Comparison of ENCODE assay signal across 8 cellular contexts in genomic region chr15:90059208-90059985, GRCh38. TPM values are rescaled to one million over a fixed set of nuclear protein-coding genes. Genes with fewer than 3 reads are reported as not detected.
DNase-seq lines count a peak whose midpoint lies in the region; ATAC-seq and TF ChIP-seq lines count a peak whose summit lies in the region.

No MANE protein-coding gene starts in this region.

- TF ChIP-seq CTCF in IMR-90 (conservative IDR thresholded peaks at IDR 0.05; ENCODE audit: low read depth, low read length) (no peak), endodermal cell (conservative IDR thresholded peaks at IDR 0.05) (no peak), neutrophil (IDR thresholded peaks at IDR 0.05) (peak; percentile 56), type B pancreatic cell (conservative IDR thresholded peaks at IDR 0.05) (no peak)

- peaks cover 27% of the 10 kb centered on the region for H4K20me1 ChIP-seq in IMR-90 (ENCODE audit: insufficient read depth, low read length)

- no peak overlapping the region for H2BK120ac ChIP-seq in IMR-90 (ENCODE audit: low read depth, low read length)

- POLR2A ChIA-PET in CD4-positive, alpha-beta memory T cell (lab: Charles Lee; ENCODE audit: partially characterized antibody) = interaction anchor here (0.6 to 2.7 kb wide), 10 partner anchors 10 to 166 kb away, joined by 3 to 19 read pairs (median 4); partner anchors contain the start of genes AP3S2, IDH2 and ZNF710
- POLR2A ChIA-PET in IMR-90 (lab: Charles Lee; ENCODE audit: unreplicated experiment) = no interaction called here
- POLR2A ChIA-PET in activated CD4-positive, alpha-beta T cell treated with anti-CD3 and anti-CD28 coated beads, Interleukin-2, amount 10 ng/mL, durations not matched to agents 7 days and 5 days (lab: Charles Lee) = no interaction called here

- intact Hi-C loops in CD4-positive, alpha-beta memory T cell (cut with micrococcal nuclease) = no loop called here
- intact Hi-C loops in IMR-90 (cut with micrococcal nuclease) = no loop called here

- no peak overlapping the region for H4K8ac ChIP-seq in IMR-90 (ENCODE audit: low read depth in 2 of 2, low read length in 2 of 2)

- H3K56ac ChIP-seq in IMR-90 (ENCODE audit: extremely low read depth, insufficient read depth, low read length) = no peak overlapping the region

- DNase-seq in CD4-positive, alpha-beta memory T cell = peak; percentile 64 to 81 (median 72)
- no peak for DNase-seq in IMR-90
- peak; percentile 79 for DNase-seq in activated CD4-positive, alpha-beta T cell treated with anti-CD3 and anti-CD28 coated beads, Interleukin-2, amount 10 ng/mL, durations not matched to agents 7 days and 5 days
- peak; percentile 90 for DNase-seq in endodermal cell
- no peak for DNase-seq in type B pancreatic cell (ENCODE audit: extremely low spot score, unreplicated experiment)
- no peak for DNase-seq in COR-L47 (lab: John Stamatoyannopoulos, UW)

- no peak overlapping the region for H4K91ac ChIP-seq in IMR-90 (ENCODE audit: insufficient read depth, low read depth, low read length)

- no peaks in the 10 kb centered on the region for H3K27me3 ChIP-seq in CD4-positive, alpha-beta memory T cell (ENCODE audit: insufficient read depth, low read length)
- H3K27me3 ChIP-seq in IMR-90 (ENCODE audit: control insufficient read depth, insufficient read depth, low read length) (no peaks in the 10 kb centered on the region), endodermal cell (ENCODE audit: control insufficient read depth, insufficient read depth, low read length, poor library complexity, severe bottlenecking) (no peaks in the 10 kb centered on the region), neutrophil (no peaks in the 10 kb centered on the region)

- H2BK20ac ChIP-seq in IMR-90 (ENCODE audit: low read depth, low read length) = no peak overlapping the region

- H3K4me1 ChIP-seq in CD4-positive, alpha-beta memory T cell (ENCODE audit: insufficient read depth, low read length) = peaks cover 49% of the 10 kb centered on the region
- peaks cover 3% of the 10 kb centered on the region; the same call in 1 of the 2 replicates for H3K4me1 ChIP-seq in IMR-90 (ENCODE audit: control insufficient read depth, insufficient read depth, low read length)
- H3K4me1 ChIP-seq in endodermal cell (ENCODE audit: control insufficient read depth, insufficient read depth, low read length) = peaks cover 16% of the 10 kb centered on the region
- H3K4me1 ChIP-seq in neutrophil (ENCODE audit: control insufficient read depth in 1 of 2, insufficient read depth in 1 of 2, low read depth in 1 of 2, low read length in 1 of 2) = peaks cover 93 to 94% of the 10 kb centered on the region in 2 experiments

- H3K9me3 Mint-ChIP-seq in CD4-positive, alpha-beta memory T cell = no peaks in the 10 kb centered on the region
- H3K9me3 Mint-ChIP-seq in activated CD4-positive, alpha-beta T cell treated with anti-CD3 and anti-CD28 coated beads, Interleukin-2, amount 10 ng/mL, durations not matched to agents 7 days and 5 days = no peaks in the 10 kb centered on the region
- H3K9me3 Mint-ChIP-seq in endodermal cell (no peaks in the 10 kb centered on the region), type B pancreatic cell (no peaks in the 10 kb centered on the region)

- H2BK15ac ChIP-seq in IMR-90 (ENCODE audit: low read depth, low read length) = no peak overlapping the region

- peaks cover 4 to 64% of the 10 kb centered on the region in 2 experiments for H3K79me1 ChIP-seq in IMR-90 (ENCODE audit: low read depth in 1 of 2, low read length in 2 of 2)

- H3K4me1 Mint-ChIP-seq in CD4-positive, alpha-beta memory T cell = peaks cover 37 to 70% (median 49%) of the 10 kb centered on the region in 4 donors
- H3K4me1 Mint-ChIP-seq in activated CD4-positive, alpha-beta T cell treated with anti-CD3 and anti-CD28 coated beads, Interleukin-2, amount 10 ng/mL, durations not matched to agents 7 days and 5 days = peaks cover 56% of the 10 kb centered on the region
- H3K4me1 Mint-ChIP-seq in endodermal cell (peaks cover 39% of the 10 kb centered on the region), type B pancreatic cell (ENCODE audit: unreplicated experiment) (peaks cover 54% of the 10 kb centered on the region)

- H3K27ac Mint-ChIP-seq in CD4-positive, alpha-beta memory T cell = peak overlapping the region; percentile 90 to 97 (median 94)
- H3K27ac Mint-ChIP-seq in activated CD4-positive, alpha-beta T cell treated with anti-CD3 and anti-CD28 coated beads, Interleukin-2, amount 10 ng/mL, durations not matched to agents 7 days and 5 days = peak overlapping the region; percentile 92
- H3K27ac Mint-ChIP-seq in endodermal cell = peak overlapping the region; percentile 78
- H3K27ac Mint-ChIP-seq in type B pancreatic cell = peak overlapping the region; percentile 76

- no peak overlapping the region for H3K18ac ChIP-seq in IMR-90 (ENCODE audit: low read depth, low read length)

- no peak overlapping the region for H2AK5ac ChIP-seq in IMR-90 (ENCODE audit: low read depth, low read length)

- H3K27ac ChIP-seq in CD4-positive, alpha-beta memory T cell (ENCODE audit: low read depth, low read length) = peak overlapping the region; percentile 62
- no peak overlapping the region for H3K27ac ChIP-seq in IMR-90 (ENCODE audit: insufficient read depth, low read length)
- no peak overlapping the region for H3K27ac ChIP-seq in endodermal cell (ENCODE audit: low read depth, low read length)
- H3K27ac ChIP-seq in neutrophil = peak overlapping the region; percentile 97

- WGBS in IMR-90 (ENCODE audit: extremely low coverage in 2 of 2, insufficient read length in 1 of 2), 2 experiments = 81% methylated on average over 4 of the region's 21 CpGs; no CpG with 5 or more reads in 1 of the 2 experiments
- WGBS in endodermal cell (ENCODE audit: insufficient coverage in 1 of 2, insufficient read length in 1 of 2), 2 experiments = 68 to 77% methylated on average over 9 to 21 of the region's 21 CpGs

- H3K4me2 ChIP-seq in IMR-90 (ENCODE audit: low read depth, low read length) = no peak overlapping the region

- H3K9me3 ChIP-seq in CD4-positive, alpha-beta memory T cell (ENCODE audit: control insufficient read depth in 1 of 2, low read length in 2 of 2) = no peaks in the 10 kb centered on the region
- H3K9me3 ChIP-seq in IMR-90 (ENCODE audit: control insufficient read depth, insufficient read depth, low read length) (no peaks in the 10 kb centered on the region), endodermal cell (ENCODE audit: control insufficient read depth, low read length) (no peaks in the 10 kb centered on the region), neutrophil (no peaks in the 10 kb centered on the region)

- H3K9ac ChIP-seq in IMR-90 (ENCODE audit: low read depth, low read length) = no peak overlapping the region
- no peak overlapping the region for H3K9ac ChIP-seq in endodermal cell (ENCODE audit: extremely low read depth, low read length, poor library complexity, severe bottlenecking)

- no peak overlapping the region for H2BK5ac ChIP-seq in IMR-90 (ENCODE audit: low read depth, low read length, poor library complexity, severe bottlenecking)

- no peak overlapping the region for H3K14ac ChIP-seq in IMR-90 (replicated peaks; ENCODE audit: low read depth, low read length)

- CTCF ChIA-PET in CD4-positive, alpha-beta memory T cell (lab: Charles Lee; ENCODE audit: partially characterized antibody) = interaction anchor here (0.9 to 1.7 kb wide), 4 partner anchors 12 to 185 kb away, joined by 3 to 10 read pairs (median 4); no protein-coding TSS in a partner anchor
- CTCF ChIA-PET in IMR-90 (lab: Yijun Ruan, JAX) = no interaction called here
- CTCF ChIA-PET in activated CD4-positive, alpha-beta T cell treated with anti-CD3 and anti-CD28 coated beads, Interleukin-2, amount 10 ng/mL, durations not matched to agents 7 days and 5 days (lab: Charles Lee) = interaction anchor here (0.6 to 1.0 kb wide), 6 partner anchors 9 to 1415 kb away, joined by 3 to 7 read pairs (median 3); no protein-coding TSS in a partner anchor

- TF ChIP-seq RAD21 in IMR-90 (IDR thresholded peaks at IDR 0.05; ENCODE audit: low read length) = no peak

- H2AK9ac ChIP-seq in IMR-90 (replicated peaks; ENCODE audit: low read depth, low read length, poor library complexity) = peak overlapping the region; percentile 56

- H3K36me3 ChIP-seq in CD4-positive, alpha-beta memory T cell (ENCODE audit: insufficient read depth, low read length) = no peaks in the 10 kb centered on the region
- H3K36me3 ChIP-seq in IMR-90 (ENCODE audit: control insufficient read depth, insufficient read depth, low read length) (no peaks in the 10 kb centered on the region), endodermal cell (ENCODE audit: control insufficient read depth, insufficient read depth, low read length) (no peaks in the 10 kb centered on the region), neutrophil (no peaks in the 10 kb centered on the region)

- no peak for TF ChIP-seq POLR2A in IMR-90 (IDR thresholded peaks at IDR 0.05; ENCODE audit: low read depth, low read length)

- H2AFZ ChIP-seq in IMR-90 (replicated peaks; ENCODE audit: low read length, poor library complexity) = no peak overlapping the region

- no peak overlapping the region for H4K5ac ChIP-seq in IMR-90 (ENCODE audit: low read depth, low read length)

- no peak overlapping the region for H3K4ac ChIP-seq in IMR-90 (ENCODE audit: low read depth, low read length)

- ATAC-seq in GM21390 (IDR thresholded peaks at IDR 0.05; ENCODE audit: unreplicated experiment) = peak; percentile 93
- ATAC-seq in IMR-90 (ENCODE audit: low read depth) = no peak

- in situ Hi-C loops in IMR-90 (cut with MboI; ENCODE audit: low sequenced_read_pairs) = no loop called here

- H3K23ac ChIP-seq in IMR-90 (ENCODE audit: low read depth, low read length) = no peak overlapping the region

- H3K4me3 ChIP-seq in CD4-positive, alpha-beta memory T cell (ENCODE audit: low read length in 2 of 2) = peak overlapping the region in 1 of 2 donors; percentile 51
- no peak overlapping the region for H3K4me3 ChIP-seq in IMR-90 (ENCODE audit: insufficient read depth, low read depth, low read length)
- no peak overlapping the region for H3K4me3 ChIP-seq in endodermal cell (ENCODE audit: low read length)
- peak overlapping the region; percentile 32 to 37 for H3K4me3 ChIP-seq in neutrophil (ENCODE audit: low read depth in 1 of 2, low read length in 1 of 2)

- H3K36me3 Mint-ChIP-seq in CD4-positive, alpha-beta memory T cell = no peaks in the 10 kb centered on the region
- H3K36me3 Mint-ChIP-seq in activated CD4-positive, alpha-beta T cell treated with anti-CD3 and anti-CD28 coated beads, Interleukin-2, amount 10 ng/mL, durations not matched to agents 7 days and 5 days (ENCODE audit: low read depth) = peaks cover 5% of the 10 kb centered on the region
- H3K36me3 Mint-ChIP-seq in endodermal cell (ENCODE audit: low read depth) (no peaks in the 10 kb centered on the region), type B pancreatic cell (peaks cover 4% of the 10 kb centered on the region)

- no peaks in the 10 kb centered on the region for H3K27me3 Mint-ChIP-seq in CD4-positive, alpha-beta memory T cell
- H3K27me3 Mint-ChIP-seq in activated CD4-positive, alpha-beta T cell treated with anti-CD3 and anti-CD28 coated beads, Interleukin-2, amount 10 ng/mL, durations not matched to agents 7 days and 5 days = no peaks in the 10 kb centered on the region
- H3K27me3 Mint-ChIP-seq in endodermal cell (ENCODE audit: insufficient read depth) (no peaks in the 10 kb centered on the region), type B pancreatic cell (no peaks in the 10 kb centered on the region)

- peaks cover 19% of the 10 kb centered on the region for H3K9me1 ChIP-seq in IMR-90 (ENCODE audit: insufficient read depth, low read length)

- H3K4me3 Mint-ChIP-seq in CD4-positive, alpha-beta memory T cell = peak overlapping the region in 7 of 8 donors; percentile 35 to 82 (median 71)
- H3K4me3 Mint-ChIP-seq in activated CD4-positive, alpha-beta T cell treated with anti-CD3 and anti-CD28 coated beads, Interleukin-2, amount 10 ng/mL, durations not matched to agents 7 days and 5 days = no peak overlapping the region
- no peak overlapping the region for H3K4me3 Mint-ChIP-seq in endodermal cell
- H3K4me3 Mint-ChIP-seq in type B pancreatic cell = no peak overlapping the region

- no TSS peak for BruUV-seq in IMR-90 (replicated peaks; lab: Mats Ljungman, UMichigan)

- dilution Hi-C loops in IMR-90 (cut with HindIII; ENCODE audit: low sequenced_read_pairs, unreplicated experiment) = no loop called here

RNA-seq across cellular contexts. Expression of gene IDH2, which starts 42.9 kb away (rescaled TPM):
- 10 to 100 TPM; 41.2 to 43.6 TPM for total RNA-seq in CD4-positive, alpha-beta memory T cell
- polyA plus RNA-seq in CD4-positive, alpha-beta memory T cell = 100 to 1,000 TPM; 106 to 139 TPM
- total RNA-seq in IMR-90 (2012; rRNA removed) = 87.2 and 118 TPM in 2 replicates
- polyA plus RNA-seq in IMR-90 (2012; rRNA removed) = 84.2 and 84.9 TPM in 2 replicates
- polyA plus RNA-seq in IMR-90 (2012; cell fraction: cytosol; rRNA removed) = 49.5 and 94.7 TPM in 2 replicates
- 37.6 and 62.1 TPM in 2 replicates for polyA plus RNA-seq in IMR-90 (2012; cell fraction: nucleus; rRNA removed; ENCODE audit: low replicate concordance)
- 100 to 1,000 TPM; 332 to 349 TPM for total RNA-seq in activated CD4-positive, alpha-beta T cell treated with anti-CD3 and anti-CD28 coated beads, Interleukin-2, amount 10 ng/mL, durations not matched to agents 7 days and 5 days
- 10 to 100 TPM; 27.0 to 50.8 TPM for total RNA-seq in endodermal cell
- polyA plus RNA-seq in endodermal cell (2013, experiment 1 of 2) = 120 TPM
- polyA plus RNA-seq in endodermal cell (2013, experiment 2 of 2) = 116 TPM
- total RNA-seq in type B pancreatic cell (ENCODE audit: low replicate concordance) = 225 and 247 TPM in 2 replicates

RNA-seq across cellular contexts. Expression of gene ZNF710, which starts 58.3 kb away (rescaled TPM):
- total RNA-seq in CD4-positive, alpha-beta memory T cell = 10 to 100 TPM; 19.2 to 19.7 TPM
- 1 to 10 TPM in 1 of 2 donors, under 1 TPM in 1; 0.10 to 2.7 TPM for polyA plus RNA-seq in CD4-positive, alpha-beta memory T cell
- total RNA-seq in IMR-90 (2012; rRNA removed) (8.2 and 8.9 TPM in 2 replicates), endodermal cell (10 to 100 TPM; 31.8 to 39.1 TPM), type B pancreatic cell (ENCODE audit: low replicate concordance) (34.7 and 47.2 TPM in 2 replicates)
- polyA plus RNA-seq in IMR-90 (2012; rRNA removed) = 7.6 and 9.2 TPM in 2 replicates
- polyA plus RNA-seq in IMR-90 (2012; cell fraction: cytosol; rRNA removed) = 4.4 and 6.6 TPM in 2 replicates
- polyA plus RNA-seq in IMR-90 (2012; cell fraction: nucleus; rRNA removed; ENCODE audit: low replicate concordance) = 12.5 and 18.6 TPM in 2 replicates
- 10 to 100 TPM; 24.4 to 26.6 TPM for total RNA-seq in activated CD4-positive, alpha-beta T cell treated with anti-CD3 and anti-CD28 coated beads, Interleukin-2, amount 10 ng/mL, durations not matched to agents 7 days and 5 days
- polyA plus RNA-seq in endodermal cell (2013, experiment 1 of 2) = 37.1 TPM
- polyA plus RNA-seq in endodermal cell (2013, experiment 2 of 2) = 33.8 TPM

Comparison
In these comparisons a context has a peak if more than half of its experiments do, and no peak if none do; other contexts are left out.
1. DNase-seq: peak in CD4-positive, alpha-beta memory T cell (5 of 5), activated CD4-positive, alpha-beta T cell treated with anti-CD3 and anti-CD28 coated beads, Interleukin-2, amount 10 ng/mL, durations not matched to agents 7 days and 5 days (single experiment) and endodermal cell (single experiment); none in IMR-90 (single experiment), type B pancreatic cell (single experiment) and COR-L47 (single experiment).
2. H3K27ac ChIP-seq: peak in CD4-positive, alpha-beta memory T cell (single experiment) and neutrophil (single experiment); none in IMR-90 (single experiment) and endodermal cell (single experiment).
3. H3K4me3 ChIP-seq: peak in neutrophil (2 of 2); none in IMR-90 (single experiment) and endodermal cell (single experiment).
4. H3K4me3 Mint-ChIP-seq: peak in CD4-positive, alpha-beta memory T cell (7 of 8); none in activated CD4-positive, alpha-beta T cell treated with anti-CD3 and anti-CD28 coated beads, Interleukin-2, amount 10 ng/mL, durations not matched to agents 7 days and 5 days (single experiment), endodermal cell (single experiment) and type B pancreatic cell (single experiment).
5. Peak in every context shown above with its lines, with median percentiles within 50 percentile points of each other: H3K27ac Mint-ChIP-seq.